Comparison of ENCODE assay signal across 8 cellular contexts in genomic region chr7:5595545-5596045, GRCh38. TPM values are rescaled to one million over a fixed set of nuclear protein-coding genes. Genes with fewer than 3 reads are reported as not detected.
A peak's percentile ranks its signal among the peaks of the same experiment; 100 is the strongest.
DNase-seq lines count a peak whose midpoint lies in the region; ATAC-seq, FAIRE-seq and TF ChIP-seq lines count a peak whose summit lies in the region.

No MANE protein-coding gene starts in this region.

- no peak for TF ChIP-seq CTCF in mammary epithelial cell (conservative IDR thresholded peaks at IDR 0.05 in 1 of 2, IDR thresholded peaks at IDR 0.05 in 1 of 2; ENCODE audit: extremely low read depth in 1 of 2, insufficient read depth in 1 of 2, low read depth in 1 of 2, low read length in 2 of 2)
- TF ChIP-seq CTCF in lung (IDR thresholded peaks at IDR 0.05; ENCODE audit: control extremely low read depth, extremely low read depth) = no peak
- no peak for TF ChIP-seq CTCF in kidney (IDR thresholded peaks at IDR 0.05; ENCODE audit: borderline replicate concordance, extremely low read depth, insufficient read depth)

- FAIRE-seq in kidney (lab: Jason Lieb, UNC) = no peak

- intact Hi-C loops in mammary epithelial cell (cut with micrococcal nuclease) = loop anchor here (1.0 kb wide), 1 partner anchor 70 kb away; no protein-coding TSS in a partner anchor
- intact Hi-C loops in kidney (cut with DNase I) = no loop called here

- no peak for ATAC-seq in lung (ENCODE audit: insufficient read depth, low FRiP score)
- ATAC-seq in GM21576 (IDR thresholded peaks at IDR 0.05; ENCODE audit: unreplicated experiment) = no peak

- no peaks in the 10 kb centered on the region for H3K27me3 ChIP-seq in mammary epithelial cell (ENCODE audit: insufficient read depth, low read length)
- H3K27me3 ChIP-seq in lung (ENCODE audit: control insufficient read depth, insufficient read depth) = no peaks in the 10 kb centered on the region

- no peak overlapping the region for H2AFZ ChIP-seq in mammary epithelial cell (ENCODE audit: low read depth, low read length)

- H3K4me1 ChIP-seq in mammary epithelial cell (ENCODE audit: insufficient read depth, low read length) (peaks cover 50% of the 10 kb centered on the region), lung (ENCODE audit: control insufficient read depth in 2 of 2, insufficient read depth in 2 of 2, low read length in 2 of 2) (peaks cover 0 to 28% of the 10 kb centered on the region in 2 donors), urinary bladder (ENCODE audit: insufficient read depth) (peaks cover 3% of the 10 kb centered on the region), kidney (ENCODE audit: control insufficient read depth in 1 of 2, insufficient read depth in 1 of 2, low read depth in 1 of 2, low read length in 2 of 2) (peaks cover 0 to 20% of the 10 kb centered on the region in 2 donors)

- 2% methylated on average over 5 of the region's 9 CpGs for WGBS in mammary epithelial cell (ENCODE audit: low coverage, missing lambda C conversion rate)
- WGBS in lung, 2 donors = 4 to 9% methylated on average over 9 of the region's 9 CpGs
- WGBS in urinary bladder = 6% methylated on average over 9 of the region's 9 CpGs

- BruUV-seq in mammary epithelial cell (replicated peaks; lab: Mats Ljungman, UMichigan) = no TSS peak

- peak; percentile 83 for DNase-seq in EL
- DNase-seq in NCI-H2227 treated with DMSO at 0.1 percent for 48 hours (lab: John Stamatoyannopoulos, UW) = peak; percentile 46
- DNase-seq in mammary epithelial cell = peak; percentile 78
- no peak for DNase-seq in lung (ENCODE audit: low spot score)
- no peak for DNase-seq in kidney
- no peak for DNase-seq in NCI-H2196 (lab: John Stamatoyannopoulos, UW; ENCODE audit: unreplicated experiment)

- H3K79me2 ChIP-seq in mammary epithelial cell (ENCODE audit: insufficient read depth, low read length) = peaks cover 84% of the 10 kb centered on the region

- CTCF ChIA-PET in mammary epithelial cell (lab: Charles Lee; ENCODE audit: low non-redundant PET) = no interaction called here

- H3K9me3 ChIP-seq in mammary epithelial cell (replicated peaks; ENCODE audit: insufficient read depth, low read length) = no peaks in the 10 kb centered on the region
- no peaks in the 10 kb centered on the region for H3K9me3 ChIP-seq in lung (ENCODE audit: control insufficient read depth in 2 of 2, insufficient read depth in 1 of 2, low read length in 1 of 2)
- no peaks in the 10 kb centered on the region for H3K9me3 ChIP-seq in kidney (ENCODE audit: control insufficient read depth in 1 of 2, low read length in 2 of 2)

- peak overlapping the region; percentile 83 for H3K4me2 ChIP-seq in mammary epithelial cell (ENCODE audit: insufficient read depth, low read depth, low read length)

- H3K27ac ChIP-seq in mammary epithelial cell (ENCODE audit: insufficient read depth, low read depth, low read length) (peak overlapping the region; percentile 34), lung (ENCODE audit: low read depth in 1 of 2, low read length in 1 of 2) (peak overlapping the region in 1 of 2 donors; percentile 79), urinary bladder (ENCODE audit: low read depth) (peak overlapping the region; percentile 77), kidney (ENCODE audit: low read depth in 2 of 2, low read length in 2 of 2) (no peak overlapping the region)

- H3K36me3 ChIP-seq in mammary epithelial cell (ENCODE audit: insufficient read depth, low read length) = peaks cover 4% of the 10 kb centered on the region
- H3K36me3 ChIP-seq in lung (ENCODE audit: control insufficient read depth in 2 of 2, insufficient read depth in 2 of 2, low read length in 2 of 2) = no peaks in the 10 kb centered on the region
- no peaks in the 10 kb centered on the region for H3K36me3 ChIP-seq in urinary bladder (ENCODE audit: insufficient read depth)
- H3K36me3 ChIP-seq in kidney (ENCODE audit: control insufficient read depth in 1 of 2, insufficient read depth in 2 of 2, low read length in 2 of 2) = no peaks in the 10 kb centered on the region

- in situ Hi-C loops in mammary epithelial cell (cut with MboI; ENCODE audit: low sequenced_read_pairs in 2 of 2) = no loop called here

- H3K4me3 ChIP-seq in mammary epithelial cell (replicated peaks in 1 of 3; ENCODE audit: insufficient read depth in 1 of 3, low read depth in 2 of 3, low read length in 3 of 3) = peak overlapping the region; percentile 68 to 90 (median 88)
- H3K4me3 ChIP-seq in lung = peak overlapping the region; percentile 59
- H3K4me3 ChIP-seq in urinary bladder (ENCODE audit: low read depth, low read length) = peak overlapping the region; percentile 23
- peak overlapping the region in 1 of 2 donors; percentile 61 for H3K4me3 ChIP-seq in kidney (ENCODE audit: low read length in 2 of 2)

- H3K9ac ChIP-seq in mammary epithelial cell (ENCODE audit: insufficient read depth, low read length) = peak overlapping the region; percentile 82
- peak overlapping the region in 1 of 2 donors; percentile 7 for H3K9ac ChIP-seq in kidney (ENCODE audit: low read length in 2 of 2)

- dilution Hi-C loops in mammary epithelial cell (cut with HindIII; ENCODE audit: low sequenced_read_pairs) = loop anchor here (5.0 kb wide), 2 partner anchors 42 to 103 kb away; no protein-coding TSS in a partner anchor

- H4K20me1 ChIP-seq in mammary epithelial cell (ENCODE audit: insufficient read depth, low read length) = peaks cover 8% of the 10 kb centered on the region

RNA-seq across cellular contexts. Expression of gene FSCN1, which starts 3.0 kb away (rescaled TPM):
- total RNA-seq in mammary epithelial cell = 100 to 1,000 TPM; 303 to 480 TPM
- polyA plus RNA-seq in mammary epithelial cell = 365 TPM
- 201 TPM for polyA minus RNA-seq in mammary epithelial cell
- total RNA-seq in lung = 10 to 100 TPM; 59.5 to 71.8 TPM
- 10 to 100 TPM; 28.7 to 33.8 TPM for polyA plus RNA-seq in lung
- total RNA-seq in urinary bladder = 79.3 TPM
- 28.6 TPM for polyA plus RNA-seq in urinary bladder
- 41.8 TPM for total RNA-seq in kidney
- polyA plus RNA-seq in kidney (ENCODE audit: insufficient read depth, low read depth, low replicate concordance) = 22.5 TPM

Comparison
In these comparisons a context has a peak if more than half of its experiments do, and no peak if none do; other contexts are left out.
1. DNase-seq: peak in EL (single experiment), NCI-H2227 treated with DMSO at 0.1 percent for 48 hours (single experiment) and mammary epithelial cell (single experiment); none in lung (single experiment), kidney (single experiment) and NCI-H2196 (single experiment).
2. H3K27ac ChIP-seq: peak in mammary epithelial cell (single experiment) and urinary bladder (single experiment); none in kidney (0 of 2).